21 cellular contexts compared by ENCODE assay signal in genomic region chr7:124257638-124258308, GRCh38.
DNase-seq lines count a peak whose midpoint lies in the region; ATAC-seq and TF ChIP-seq lines count a peak whose summit lies in the region.
"Had no signal": no experiment of that assay in that cellular context is flagged by ENCODE, and none has a peak within 500 bp of the region (broad histone marks: within the 10 kb centered on the region; RNA-seq: fewer than 3 reads in every experiment).

No MANE protein-coding gene starts in this region.

- H3K27me3 ChIP-seq in heart left ventricle (no peaks in the 10 kb centered on the region), left ventricle myocardium inferior (ENCODE audit: low read depth) (no peaks in the 10 kb centered on the region), smooth muscle cell (ENCODE audit: low read depth) (no peaks in the 10 kb centered on the region)
- H3K27me3 ChIP-seq: BLaER1, suprapubic skin, vagina had no signal

- H3K4me1 ChIP-seq in heart left ventricle (peaks cover 0 to 11% (median 0%) of the 10 kb centered on the region in 12 donors), left ventricle myocardium inferior (peaks cover 25% of the 10 kb centered on the region), smooth muscle cell (ENCODE audit: low read depth) (peaks cover 6% of the 10 kb centered on the region)
- H3K4me1 ChIP-seq: A549, BLaER1, prostate gland, suprapubic skin, vagina had no signal

- H3F3A ChIP-seq in smooth muscle cell (ENCODE audit: low read depth) = no peaks in the 10 kb centered on the region

- H3K4me3 ChIP-seq in heart left ventricle = no peak overlapping the region
- no peak overlapping the region for H3K4me3 ChIP-seq in left ventricle myocardium inferior
- H3K4me3 ChIP-seq in smooth muscle cell = no peak overlapping the region
- H3K4me3 ChIP-seq: A549, BLaER1, mucosa of descending colon, prostate gland, suprapubic skin, vagina had no signal

- H3K36me3 ChIP-seq in heart left ventricle = no peaks in the 10 kb centered on the region
- H3K36me3 ChIP-seq in left ventricle myocardium inferior = no peaks in the 10 kb centered on the region
- no peaks in the 10 kb centered on the region for H3K36me3 ChIP-seq in smooth muscle cell (ENCODE audit: low read depth)
- H3K36me3 ChIP-seq: BLaER1, prostate gland, suprapubic skin, vagina had no signal

- H4K20me1 ChIP-seq in smooth muscle cell (ENCODE audit: low read depth) = no peaks in the 10 kb centered on the region
- H4K20me1 ChIP-seq: BLaER1 had no signal

- 21 to 32% (median 30%) methylated on average over 5 of the region's 5 CpGs for WGBS in heart left ventricle, 4 donors
- 52% methylated on average over 5 of the region's 5 CpGs for WGBS in smooth muscle cell (ENCODE audit: low lambda C conversion rate)

- H3K27ac ChIP-seq in heart left ventricle = peak overlapping the region in 1 of 12 donors; percentile 29
- no peak overlapping the region for H3K27ac ChIP-seq in left ventricle myocardium inferior (replicated peaks)
- peak overlapping the region; percentile 48 for H3K27ac ChIP-seq in smooth muscle cell (ENCODE audit: low read depth)
- H3K27ac ChIP-seq: A549, BLaER1, prostate gland, suprapubic skin, vagina had no signal

- H3K9me3 ChIP-seq in heart left ventricle = no peaks in the 10 kb centered on the region
- H3K9me3 ChIP-seq in left ventricle myocardium inferior (replicated peaks) = no peaks in the 10 kb centered on the region
- no peaks in the 10 kb centered on the region for H3K9me3 ChIP-seq in smooth muscle cell (replicated peaks; ENCODE audit: low read depth)
- H3K9me3 ChIP-seq: A549, BLaER1, mucosa of descending colon, prostate gland, suprapubic skin, vagina had no signal

- TF ChIP-seq POLR2A in heart left ventricle (IDR thresholded peaks at IDR 0.05) = no peak

- no peak overlapping the region for H3K9ac ChIP-seq in smooth muscle cell (ENCODE audit: low read depth)
- H3K9ac ChIP-seq: BLaER1 had no signal

- no peak overlapping the region for H3K4me2 ChIP-seq in smooth muscle cell
- H3K4me2 ChIP-seq: A549, BLaER1 had no signal

- intact Hi-C loops in heart left ventricle (cut with DNase I) = no loop called here
- intact Hi-C loops in left ventricle myocardium inferior (cut with micrococcal nuclease) = no loop called here

- H2AFZ ChIP-seq in smooth muscle cell (ENCODE audit: low read depth) = peak overlapping the region; percentile 47

- peak in 3 of 4 donors; percentile 32 to 68 (median 61) for ATAC-seq in heart left ventricle
- ATAC-seq in GM21786 (IDR thresholded peaks at IDR 0.05; ENCODE audit: unreplicated experiment) = peak; percentile 57
- ATAC-seq in HG03442 (IDR thresholded peaks at IDR 0.05; ENCODE audit: unreplicated experiment) = peak; percentile 76
- ATAC-seq: A549, mucosa of descending colon, SK-N-SH treated with all-trans-retinoic acid at 6 μM for 48 hours had no signal

- TF ChIP-seq CTCF in heart left ventricle (IDR thresholded peaks at IDR 0.05) = no peak
- TF ChIP-seq CTCF in left ventricle myocardium inferior (IDR thresholded peaks at IDR 0.05; ENCODE audit: borderline replicate concordance) = no peak
- no peak for TF ChIP-seq CTCF in smooth muscle cell (IDR thresholded peaks at IDR 0.05; ENCODE audit: borderline replicate concordance, insufficient read depth, poor library complexity, severe bottlenecking)

- H3K79me2 ChIP-seq in smooth muscle cell (ENCODE audit: low read depth) = no peaks in the 10 kb centered on the region

- no peak for DNase-seq in heart left ventricle
- DNase-seq in left ventricle myocardium inferior = no peak
- no peak for DNase-seq in smooth muscle cell (lab: John Stamatoyannopoulos, UW; ENCODE audit: unreplicated experiment)
- no peak for DNase-seq in putamen (ENCODE audit: low spot score)
- DNase-seq in D341Med (ENCODE audit: low spot score) = no peak
- no peak for DNase-seq in NCI-H446 treated with DMSO at 0.1 percent for 48 hours (lab: John Stamatoyannopoulos, UW)
- DNase-seq: activated CD4-positive, CD25-positive, alpha-beta regulatory T cell treated with anti-CD3 and anti-CD28 coated beads, Interleukin-2, amount 50 U/mL, for 72 hours; activated CD8-positive, alpha-beta memory T cell treated with anti-CD3 and anti-CD28 coated beads for 24 hours; glutamatergic neuron; mucosa of descending colon; NCI-H1694 treated with DMSO at 0.1 percent for 48 hours; NCI-H345; T1000 had no signal
